In the genomic region with DNA sequence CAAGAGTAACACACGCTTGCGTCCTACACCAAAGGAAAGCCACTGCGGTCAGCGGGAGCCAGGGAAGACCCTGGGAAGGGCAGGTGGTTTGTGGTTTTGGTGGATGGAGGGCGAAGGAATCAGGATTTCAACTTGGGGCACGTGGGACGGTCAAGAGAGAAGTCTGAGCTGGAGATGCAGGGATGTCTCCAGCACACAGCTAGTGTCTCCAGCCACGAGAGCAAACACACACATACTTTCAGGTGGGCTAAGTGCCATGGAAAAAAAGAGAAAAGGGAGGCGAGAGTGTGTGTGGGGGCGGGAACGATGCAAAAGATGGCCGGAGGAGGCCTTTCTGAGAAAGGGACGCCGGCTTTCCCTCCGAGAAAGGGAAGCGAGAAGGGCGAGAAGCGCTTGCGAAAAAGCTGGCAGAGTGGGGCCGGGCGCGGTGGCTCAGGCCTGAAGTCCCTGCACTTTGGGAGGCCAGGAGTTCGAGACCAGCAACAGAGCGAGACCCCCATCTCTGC, we compare ENCODE assay signal across 1 cellular context.
TF ChIP-seq lines count a peak whose summit lies in the region.

No MANE protein-coding gene starts in this region.

TF ChIP-seq in H1, 55 proteins besides CTCF, POLR2A, EP300 and RAD21 (continued from another document):
- TF ChIP-seq EGR1 (IDR thresholded peaks at IDR 0.05; ENCODE audit: borderline replicate concordance, low read depth, low read length) (no peak), SP4 (IDR thresholded peaks at IDR 0.05; ENCODE audit: low read length) (no peak), SRF (IDR thresholded peaks at IDR 0.05; ENCODE audit: low read depth, low read length) (no peak)
- TF ChIP-seq, protein P1, sequence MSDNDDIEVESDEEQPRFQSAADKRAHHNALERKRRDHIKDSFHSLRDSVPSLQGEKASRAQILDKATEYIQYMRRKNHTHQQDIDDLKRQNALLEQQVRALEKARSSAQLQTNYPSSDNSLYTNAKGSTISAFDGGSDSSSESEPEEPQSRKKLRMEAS (IDR thresholded peaks at IDR 0.05) = peak; percentile 59
- TF ChIP-seq, protein P2, sequence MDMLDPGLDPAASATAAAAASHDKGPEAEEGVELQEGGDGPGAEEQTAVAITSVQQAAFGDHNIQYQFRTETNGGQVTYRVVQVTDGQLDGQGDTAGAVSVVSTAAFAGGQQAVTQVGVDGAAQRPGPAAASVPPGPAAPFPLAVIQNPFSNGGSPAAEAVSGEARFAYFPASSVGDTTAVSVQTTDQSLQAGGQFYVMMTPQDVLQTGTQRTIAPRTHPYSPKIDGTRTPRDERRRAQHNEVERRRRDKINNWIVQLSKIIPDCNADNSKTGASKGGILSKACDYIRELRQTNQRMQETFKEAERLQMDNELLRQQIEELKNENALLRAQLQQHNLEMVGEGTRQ (IDR thresholded peaks at IDR 0.05; ENCODE audit: low read length) = no peak
